ENCODE assay signal across 8 cellular contexts in genomic region chr10:110206988-110207804, GRCh38. TPM values are rescaled to one million over a fixed set of nuclear protein-coding genes. Genes with fewer than 3 reads are reported as not detected.
DNase-seq lines count a peak whose midpoint lies in the region; ATAC-seq and TF ChIP-seq lines count a peak whose summit lies in the region.

Gene MXI1, plus strand, starts transcription at chr10:110207605. Its CDS starts 204 bp downstream, at chr10:110207809.

- DNase-seq in DMS53 treated with DMSO at 0.1 percent for 48 hours (lab: John Stamatoyannopoulos, UW; ENCODE audit: unreplicated experiment), result peak; percentile 83
- DNase-seq in GM20000 (ENCODE audit: low spot score), result peak; percentile 83
- DNase-seq in OCI-LY7 (ENCODE audit: low spot score), result peak; percentile 87
- DNase-seq in activated naive CD4-positive, alpha-beta T cell treated with anti-CD3 and anti-CD28 coated beads, Interleukin-2, amount 50 U/mL, for 16 hours, result peak; percentile 30
- DNase-seq in foreskin keratinocyte, result peak; percentile 68 to 82
- DNase-seq in natural killer cell, result no peak
- DNase-seq in upper lobe of right lung, result peak; percentile 81

- BruUV-seq in OCI-LY7 (replicated peaks; lab: Mats Ljungman, UMichigan), result no TSS peak

- CTCF ChIA-PET in OCI-LY7 (lab: Charles Lee; ENCODE audit: unreplicated experiment), result interaction anchor here (0.6 to 1.2 kb wide), 3 partner anchors 11 to 18 kb away, joined by 3 read pairs; no protein-coding TSS in a partner anchor

- peak within 1 kb of the TSS in 1 of 2 donors; percentile 86 for H3K27ac Mint-ChIP-seq in natural killer cell

- intact Hi-C loops in OCI-LY7 (cut with micrococcal nuclease; ENCODE audit: unreplicated experiment), result loop anchor here (2.0 to 5.0 kb wide), 5 partner anchors 70 to 295 kb away; partner anchors contain the start of gene SMNDC1
- intact Hi-C loops in natural killer cell (cut with micrococcal nuclease), result loop anchor here (5.0 kb wide), 2 partner anchors 70 kb away; no protein-coding TSS in a partner anchor
- intact Hi-C loops in upper lobe of right lung (cut with DNase I), result loop anchor here (10.0 kb wide), 2 partner anchors 52 to 68 kb away; no protein-coding TSS in a partner anchor

- POLR2A ChIA-PET in OCI-LY7 (lab: Charles Lee), result interaction anchor here (0.6 to 4.8 kb wide), 12 partner anchors 8 to 289 kb away, joined by 3 to 53 read pairs (median 4); no protein-coding TSS in a partner anchor

- no peaks in the 10 kb centered on the region for H3K9me2 ChIP-seq in OCI-LY7 (ENCODE audit: insufficient read depth, low read length)

- no peaks in the 10 kb centered on the region; the same call in 1 of the 2 replicates for H3K79me2 ChIP-seq in OCI-LY7 (ENCODE audit: insufficient read depth, low read depth, low read length)

- peak within 1 kb of the TSS; percentile 52 for H3K27ac ChIP-seq in OCI-LY7 (ENCODE audit: low read depth, low read length, poor library complexity, severe bottlenecking)
- H3K27ac ChIP-seq in foreskin keratinocyte, result no peak within 1 kb of the TSS
- H3K27ac ChIP-seq in upper lobe of right lung, result peak within 1 kb of the TSS; percentile 85

- H3K27me3 ChIP-seq in foreskin keratinocyte (no peaks in the 10 kb centered on the region), upper lobe of right lung (no peaks in the 10 kb centered on the region)

- no peaks in the 10 kb centered on the region for H3K36me3 Mint-ChIP-seq in natural killer cell

- peak within 1 kb of the TSS; percentile 98 for H3K4me3 Mint-ChIP-seq in natural killer cell

- no peaks in the 10 kb centered on the region for H4K20me1 ChIP-seq in OCI-LY7 (ENCODE audit: insufficient read depth, low read length)

- H3K9me3 Mint-ChIP-seq in natural killer cell, result no peaks in the 10 kb centered on the region

- peak within 1 kb of the TSS; percentile 93 for H3K4me2 ChIP-seq in OCI-LY7 (ENCODE audit: low read length)

- peaks cover 51 to 57% of the 10 kb centered on the region in 2 donors for H3K4me1 Mint-ChIP-seq in natural killer cell

- peak; percentile 43 for ATAC-seq in HG03521 (IDR thresholded peaks at IDR 0.05; ENCODE audit: unreplicated experiment)
- ATAC-seq in foreskin keratinocyte, result peak; percentile 61
- ATAC-seq in natural killer cell, result peak in 1 of 3 donors; percentile 24
- ATAC-seq in upper lobe of right lung, result peak; percentile 60

- TF ChIP-seq CTCF in GM20000 (IDR thresholded peaks at IDR 0.05; ENCODE audit: extremely low read depth, missing control alignments), result no peak
- TF ChIP-seq CTCF in OCI-LY7 (conservative IDR thresholded peaks at IDR 0.05; ENCODE audit: low read length), result no peak
- no peak for TF ChIP-seq CTCF in foreskin keratinocyte (conservative IDR thresholded peaks at IDR 0.05)
- TF ChIP-seq CTCF in natural killer cell (IDR thresholded peaks at IDR 0.05), result no peak
- TF ChIP-seq CTCF in upper lobe of right lung (IDR thresholded peaks at IDR 0.05), result no peak

- H3K4me1 ChIP-seq in OCI-LY7 (ENCODE audit: insufficient read depth, low read length, poor library complexity, severe bottlenecking) (peaks cover 18% of the 10 kb centered on the region), foreskin keratinocyte (peaks cover 6% of the 10 kb centered on the region), upper lobe of right lung (peaks cover 14% of the 10 kb centered on the region)

- H3K36me3 ChIP-seq in OCI-LY7 (ENCODE audit: insufficient read depth, low read length) (no peaks in the 10 kb centered on the region), upper lobe of right lung (no peaks in the 10 kb centered on the region)

- peak within 1 kb of the TSS; percentile 68 for H2AFZ ChIP-seq in OCI-LY7 (ENCODE audit: low read length)

- H3K9me3 ChIP-seq in OCI-LY7 (ENCODE audit: low read length) (no peaks in the 10 kb centered on the region), upper lobe of right lung (no peaks in the 10 kb centered on the region)

- peak within 1 kb of the TSS; percentile 79 for H3K4me3 ChIP-seq in OCI-LY7 (ENCODE audit: low read depth, low read length, poor library complexity, severe bottlenecking)
- H3K4me3 ChIP-seq in upper lobe of right lung, result peak within 1 kb of the TSS; percentile 60

- peaks cover 71 to 76% of the 10 kb centered on the region in 2 donors for H3K27me3 Mint-ChIP-seq in natural killer cell (ENCODE audit: low read depth in 2 of 2)

RNA-seq across cellular contexts. Expression of gene MXI1, which starts in this region (rescaled TPM):
- total RNA-seq in OCI-LY7 (2014; rRNA removed; shearing (Covaris generic)), result 8.4 and 11.7 TPM in 2 replicates
- total RNA-seq in OCI-LY7 (2022), result 18.1 and 22.3 TPM in 2 replicates
- total RNA-seq in foreskin keratinocyte, result 6.8 and 8.4 TPM in 2 replicates
- polyA plus RNA-seq in foreskin keratinocyte, result 3.6 and 4.0 TPM in 2 replicates
- 10 to 100 TPM; 11.2 to 14.1 (median 13.6) TPM for total RNA-seq in natural killer cell
- total RNA-seq in upper lobe of right lung, result 34.7 TPM
